Comparison of ENCODE assay signal across 18 cellular contexts in the genomic region with DNA sequence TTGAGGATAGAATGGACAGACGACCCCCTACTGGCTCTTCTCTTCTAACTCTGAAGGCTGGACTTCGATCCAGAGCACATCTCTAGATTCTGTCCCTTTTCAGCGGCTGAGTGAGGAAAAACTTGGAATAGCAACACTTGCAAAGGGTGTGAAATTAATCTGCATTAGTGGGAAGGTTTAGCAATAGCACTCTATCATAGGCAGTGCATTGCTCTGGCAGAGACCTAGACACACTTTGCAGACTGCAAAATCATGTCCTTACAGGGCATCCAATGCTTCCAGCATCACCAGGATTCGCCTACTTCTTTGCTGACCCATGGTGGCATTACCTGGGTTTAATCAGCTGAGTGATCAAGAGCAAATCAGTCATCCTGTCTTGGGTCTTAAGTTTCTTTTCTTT.
"Had no signal": no experiment of that assay in that cellular context is flagged by ENCODE, and none has a peak within 500 bp of the region (broad histone marks: within the 10 kb centered on the region; RNA-seq: fewer than 3 reads in every experiment).

No MANE protein-coding gene starts in this region.

- H3K27me3 ChIP-seq: breast epithelium had no signal

- H3K36me3 ChIP-seq: breast epithelium had no signal

- ATAC-seq: activated CD4-positive, CD25-positive, alpha-beta regulatory T cell treated with anti-CD3 and anti-CD28 coated beads, Interleukin-2, amount 50 U/mL, for 24 hours; activated CD8-positive, alpha-beta T cell treated with anti-CD3 and anti-CD28 coated beads for 36 hours; activated T-cell treated with anti-CD3 and anti-CD28 coated beads, Interleukin-2, amount 50 U/mL, for 72 hours; K562 had no signal

- H3K4me3 ChIP-seq: breast epithelium, K562, SK-N-MC had no signal

- H3K9me3 ChIP-seq: breast epithelium had no signal

- DNase-seq: activated CD4-positive, alpha-beta T cell treated with anti-CD3 and anti-CD28 coated beads for 4 hours; activated CD8-positive, alpha-beta memory T cell treated with anti-CD3 and anti-CD28 coated beads, Interleukin-2, amount 50 U/mL, for 4 hours; activated CD8-positive, alpha-beta T cell treated with anti-CD3 and anti-CD28 coated beads for 36 hours; activated naive CD4-positive, alpha-beta T cell treated with anti-CD3 and anti-CD28 coated beads, Interleukin-2, amount 50 U/mL, for 16 hours; activated T-cell treated with anti-CD3 and anti-CD28 coated beads, Interleukin-2, amount 50 U/mL, for 72 hours; aorta; central memory CD4-positive, alpha-beta T cell; Kasumi-1; NCI-H1105 treated with DMSO at 0.1 percent for 48 hours; NCI-H146; NCI-H187 treated with DMSO at 0.1 percent for 48 hours; NCI-H2081 treated with DMSO at 0.1 percent for 48 hours; NCI-H446; NCI-H524 had no signal

- H3K27ac ChIP-seq: breast epithelium, SK-N-MC had no signal
